Comparison of ENCODE assay signal across 1 cellular context in genomic region chr2:43426305-43427031, GRCh38.
TF ChIP-seq lines count a peak whose summit lies in the region.

No MANE protein-coding gene starts in this region.

TF ChIP-seq in SK-N-SH, 30 proteins besides CTCF, POLR2A, EP300 and RAD21 (continued from another document):
- TF ChIP-seq ZBTB33 (IDR thresholded peaks at IDR 0.05; ENCODE audit: borderline replicate concordance, low read depth): peak; percentile 89
- TF ChIP-seq GABPA (IDR thresholded peaks at IDR 0.05; ENCODE audit: low read depth): 0 out of 2 replicates have a peak, but pooled peaks have one; percentile 16
- peak; percentile 97 for TF ChIP-seq GATA2 (CRISPR knock-in tag; IDR thresholded peaks at IDR 0.05)
- peak; percentile 99 for TF ChIP-seq NFIC (IDR thresholded peaks at IDR 0.05; ENCODE audit: borderline replicate concordance)
- TF ChIP-seq RXRA (IDR thresholded peaks at IDR 0.05; ENCODE audit: borderline replicate concordance, low read depth): peak; percentile 98
- peak; percentile 89 for TF ChIP-seq CHD2 (IDR thresholded peaks at IDR 0.05; ENCODE audit: low read length, partially characterized antibody)
- peak; percentile 34; the same call in 1 of the 2 replicates for TF ChIP-seq TAF1 (IDR thresholded peaks at IDR 0.05; ENCODE audit: borderline replicate concordance, low read depth, low read length)
- TF ChIP-seq JUND (IDR thresholded peaks at IDR 0.05): peak; percentile 100
- TF ChIP-seq, protein P1, sequence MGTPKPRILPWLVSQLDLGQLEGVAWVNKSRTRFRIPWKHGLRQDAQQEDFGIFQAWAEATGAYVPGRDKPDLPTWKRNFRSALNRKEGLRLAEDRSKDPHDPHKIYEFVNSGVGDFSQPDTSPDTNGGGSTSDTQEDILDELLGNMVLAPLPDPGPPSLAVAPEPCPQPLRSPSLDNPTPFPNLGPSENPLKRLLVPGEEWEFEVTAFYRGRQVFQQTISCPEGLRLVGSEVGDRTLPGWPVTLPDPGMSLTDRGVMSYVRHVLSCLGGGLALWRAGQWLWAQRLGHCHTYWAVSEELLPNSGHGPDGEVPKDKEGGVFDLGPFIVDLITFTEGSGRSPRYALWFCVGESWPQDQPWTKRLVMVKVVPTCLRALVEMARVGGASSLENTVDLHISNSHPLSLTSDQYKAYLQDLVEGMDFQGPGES (IDR thresholded peaks at IDR 0.05; ENCODE audit: low read depth, low read length): no peak
- peak; percentile 85 for TF ChIP-seq ELF1 (IDR thresholded peaks at IDR 0.05)
- TF ChIP-seq SMC3 (IDR thresholded peaks at IDR 0.05; ENCODE audit: low read depth, low read length): 0 out of 2 replicates have a peak, but pooled peaks have one; percentile 13
- TF ChIP-seq TCF12 (IDR thresholded peaks at IDR 0.05): peak; percentile 100
- peak; percentile 94; the same call in 1 of the 2 replicates for TF ChIP-seq SIN3A (IDR thresholded peaks at IDR 0.05; ENCODE audit: borderline replicate concordance, low read depth, low read length)
- peak; percentile 28; the same call in 1 of the 2 replicates for TF ChIP-seq USF1 (IDR thresholded peaks at IDR 0.05; ENCODE audit: borderline replicate concordance, low read depth)
